In the genomic region with DNA sequence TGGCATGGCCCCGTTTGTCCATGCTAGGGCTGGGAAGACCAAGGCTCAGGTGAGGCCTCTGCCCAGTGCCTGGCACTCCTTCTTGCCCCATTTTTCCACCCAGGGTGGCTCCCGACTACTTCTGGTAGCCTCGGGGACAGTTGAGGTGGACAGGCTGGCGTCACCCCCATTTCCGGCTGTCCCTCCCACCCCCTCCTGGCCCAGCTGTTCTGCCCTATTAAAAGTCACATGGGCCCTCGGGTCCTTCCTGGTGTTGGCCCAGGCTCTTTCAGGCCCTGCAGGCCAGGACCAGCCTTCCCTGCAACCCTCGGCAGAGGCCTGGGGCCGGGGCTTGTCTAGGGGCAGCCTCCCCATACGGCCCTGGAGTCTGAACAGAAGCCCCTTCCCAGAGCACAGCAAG, we compare ENCODE assay signal across 13 cellular contexts. TPM values are rescaled to one million over a fixed set of nuclear protein-coding genes. Genes with fewer than 3 reads are reported as not detected.
DNase-seq lines count a peak whose midpoint lies in the region; ATAC-seq and TF ChIP-seq lines count a peak whose summit lies in the region.
"Had no signal": no experiment of that assay in that cellular context is flagged by ENCODE, and none has a peak within 500 bp of the region (broad histone marks: within the 10 kb centered on the region; RNA-seq: fewer than 3 reads in every experiment).

No MANE protein-coding gene starts in this region.

- H2AFZ ChIP-seq in KMS-11 (ENCODE audit: low read depth) = peak overlapping the region; percentile 58; the same call in 1 of the 2 replicates

- H4K20me1 ChIP-seq in KMS-11 (ENCODE audit: insufficient read depth) = no peaks in the 10 kb centered on the region

- H3K36me3 ChIP-seq in KMS-11 (ENCODE audit: insufficient read depth) (no peaks in the 10 kb centered on the region), muscle layer of duodenum (ENCODE audit: control insufficient read depth in 1 of 2, insufficient read depth in 2 of 2, low read length in 2 of 2) (peaks cover 0 to 10% of the 10 kb centered on the region in 2 donors), thoracic aorta (peaks cover 11% of the 10 kb centered on the region)

- ATAC-seq in thoracic aorta (ENCODE audit: insufficient number of reproducible peaks, low FRiP score, low read depth) (no peak), esophagus mucosa (no peak)
- ATAC-seq: body of pancreas had no signal

- H3K4me3 ChIP-seq in KMS-11 (IDR thresholded peaks at IDR 0.05; ENCODE audit: insufficient read depth, low read depth, low read length) (no peak overlapping the region), muscle layer of duodenum (ENCODE audit: low read depth in 1 of 2, low read length in 2 of 2) (peak overlapping the region in 1 of 2 donors; percentile 11), thoracic aorta (peak overlapping the region; percentile 15)
- H3K4me3 ChIP-seq: body of pancreas had no signal

- DNase-seq in caudate nucleus (lab: John Stamatoyannopoulos, UW) (no peak), thoracic aorta (ENCODE audit: low spot score) (no peak), NCI-H526 treated with DMSO at 0.1 percent for 48 hours (lab: John Stamatoyannopoulos, UW) (no peak), NCI-H1417 treated with DMSO at 0.1 percent for 48 hours (lab: John Stamatoyannopoulos, UW) (no peak)
- DNase-seq: activated CD8-positive, alpha-beta memory T cell treated with anti-CD3 and anti-CD28 coated beads, Interleukin-2, amount 50 U/mL, for 48 hours; body of pancreas; H9; stimulated activated CD4-positive, alpha-beta T cell treated with anti-CD3 and anti-CD28 coated beads, Interleukin-2, amount 100 ng/mL, for 24 hours had no signal

- no peaks in the 10 kb centered on the region for H3K79me2 ChIP-seq in KMS-11 (ENCODE audit: insufficient read depth, low read depth)

- H3K9me3 ChIP-seq in muscle layer of duodenum (ENCODE audit: control insufficient read depth in 1 of 2, low read length in 2 of 2) (no peaks in the 10 kb centered on the region), thoracic aorta (no peaks in the 10 kb centered on the region)
- H3K9me3 ChIP-seq: body of pancreas had no signal

- H3K27ac ChIP-seq in KMS-11 (peak overlapping the region; percentile 94), caudate nucleus (ENCODE audit: low read depth, low read length) (peak overlapping the region; percentile 94), muscle layer of duodenum (ENCODE audit: low read length) (peak overlapping the region; percentile 43), thoracic aorta (peak overlapping the region; percentile 62 to 79)

- H3K4me2 ChIP-seq in KMS-11 = peak overlapping the region; percentile 53

- peak overlapping the region; percentile 71; the same call in 1 of the 2 replicates for H3K9ac ChIP-seq in KMS-11

- peaks cover 53% of the 10 kb centered on the region for H3K4me1 ChIP-seq in KMS-11 (ENCODE audit: low read depth, poor library complexity, severe bottlenecking)
- peaks cover 39 to 98% of the 10 kb centered on the region in 2 donors for H3K4me1 ChIP-seq in muscle layer of duodenum (ENCODE audit: control insufficient read depth in 1 of 2, insufficient read depth in 2 of 2, low read length in 2 of 2)
- H3K4me1 ChIP-seq in thoracic aorta (ENCODE audit: control insufficient read depth in 1 of 2, low read depth in 2 of 2) = peaks cover 69 to 96% of the 10 kb centered on the region in 2 donors

- no peak for TF ChIP-seq CTCF in KMS-11 (conservative IDR thresholded peaks at IDR 0.05; ENCODE audit: low read depth, low read length)
- no peak for TF ChIP-seq CTCF in thoracic aorta (IDR thresholded peaks at IDR 0.05)

- H3K27me3 ChIP-seq in KMS-11 (ENCODE audit: insufficient read depth, low read depth) = no peaks in the 10 kb centered on the region
- no peaks in the 10 kb centered on the region for H3K27me3 ChIP-seq in muscle layer of duodenum (ENCODE audit: low read depth, low read length)
- H3K27me3 ChIP-seq in thoracic aorta (replicated peaks; ENCODE audit: insufficient read depth) = no peaks in the 10 kb centered on the region
- H3K27me3 ChIP-seq: body of pancreas had no signal

RNA-seq across cellular contexts. Expression of gene CD81, which starts 9.5 kb away (rescaled TPM):
- total RNA-seq in thoracic aorta = 100 to 1,000 TPM; 498 to 842 TPM
- total RNA-seq in esophagus mucosa = 150 TPM

RNA-seq across cellular contexts. Expression of gene TSSC4, which starts 14.0 kb away (rescaled TPM):
- total RNA-seq in thoracic aorta (10 to 100 TPM; 31.6 to 57.9 TPM), esophagus mucosa (36.7 TPM)

RNA-seq across cellular contexts. Expression of gene TRPM5, which starts 57.7 kb away (rescaled TPM):
- total RNA-seq in thoracic aorta (not detected), esophagus mucosa (not detected)
- total RNA-seq: T-helper 1 cell treated with Interleukin-12 subunit alpha and Interleukin-12 subunit beta and Interleukin-4 antibody, amounts not matched to agents 30 ng/mL and 1 ng/mL, for 36 hours had no signal

RNA-seq across cellular contexts. Expression of gene KCNQ1, which starts 58.2 kb away (rescaled TPM):
- total RNA-seq in thoracic aorta (10 to 100 TPM in 1 of 2 donors, 1 to 10 TPM in 1; 4.4 to 25.3 TPM), esophagus mucosa (1.6 TPM)
- total RNA-seq: Daoy had no signal

Comparison
In these comparisons a context has a peak if more than half of its experiments do, and no peak if none do; other contexts are left out.
1. H3K27ac ChIP-seq: peak in every context shown above with its lines; median percentile 94 in KMS-11; 94 in caudate nucleus; 70 in thoracic aorta; 43 in muscle layer of duodenum.